Comparison of ENCODE assay signal across 10 cellular contexts in the genomic region with DNA sequence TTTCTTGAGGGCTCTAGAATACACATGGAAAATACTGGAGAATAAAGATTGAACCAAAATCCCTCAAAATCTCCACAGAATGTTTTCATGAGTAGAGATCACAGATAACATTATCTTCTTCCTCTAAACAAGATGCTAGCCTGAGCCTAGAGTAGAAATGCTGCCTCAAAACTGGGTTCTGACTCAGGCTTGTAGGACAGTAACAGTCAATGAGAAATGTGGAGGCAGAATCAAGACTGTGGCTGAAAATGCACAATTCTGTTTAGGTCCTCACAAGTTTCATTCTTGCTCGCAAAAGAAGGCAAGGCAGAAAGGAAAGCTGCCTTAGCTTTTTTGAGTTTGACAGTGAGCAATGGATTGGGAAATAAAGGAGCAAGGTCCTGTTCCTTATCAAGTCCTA. TPM values are rescaled to one million over a fixed set of nuclear protein-coding genes. Genes with fewer than 3 reads are reported as not detected.
"Had no signal": no experiment of that assay in that cellular context is flagged by ENCODE, and none has a peak within 500 bp of the region (broad histone marks: within the 10 kb centered on the region; RNA-seq: fewer than 3 reads in every experiment).

No MANE protein-coding gene starts in this region.

RNA-seq across cellular contexts. Expression of gene CKMT1A, which starts 19.5 kb away (rescaled TPM):
- total RNA-seq: left lobe of liver; lung microvascular endothelial cell; myocyte; naive thymus-derived CD4-positive, alpha-beta T cell; natural killer cell treated with Interleukin-12 subunit alpha and Interleukin-12 subunit beta and Interleukin-15 and Interleukin-18, amount 100 ng/mL, for 72 hours; pulmonary artery endothelial cell; renal cortical epithelial cell; skeletal muscle tissue had no signal
- polyA plus RNA-seq: naive thymus-derived CD4-positive, alpha-beta T cell; smooth muscle cell had no signal

RNA-seq across cellular contexts. Expression of gene STRC, which starts 55.6 kb away (rescaled TPM):
- total RNA-seq: left ventricle myocardium superior, lung microvascular endothelial cell had no signal
- polyA plus RNA-seq: naive thymus-derived CD4-positive, alpha-beta T cell had no signal
